18 cellular contexts compared by ENCODE assay signal in genomic region chr2:238104521-238105311, GRCh38. TPM values are rescaled to one million over a fixed set of nuclear protein-coding genes. Genes with fewer than 3 reads are reported as not detected.
DNase-seq lines count a peak whose midpoint lies in the region; ATAC-seq and TF ChIP-seq lines count a peak whose summit lies in the region.
"Had no signal": no experiment of that assay in that cellular context is flagged by ENCODE, and none has a peak within 500 bp of the region (broad histone marks: within the 10 kb centered on the region; RNA-seq: fewer than 3 reads in every experiment).

No MANE protein-coding gene starts in this region.

- intact Hi-C loops in activated naive CD4-positive, alpha-beta T cell treated with anti-CD3 and anti-CD28 coated beads for 36 hours (cut with micrococcal nuclease) = no loop called here

- H3K36me3 Mint-ChIP-seq in activated naive CD4-positive, alpha-beta T cell treated with anti-CD3 and anti-CD28 coated beads, Interleukin-2, amount 10 ng/mL, durations not matched to agents 7 days and 5 days = no peaks in the 10 kb centered on the region
- no peaks in the 10 kb centered on the region for H3K36me3 Mint-ChIP-seq in activated naive CD4-positive, alpha-beta T cell treated with anti-CD3 and anti-CD28 coated beads for 36 hours (ENCODE audit: low read depth)
- H3K36me3 Mint-ChIP-seq in stimulated activated naive B cell treated with anti-CD40 and anti-IgM and Interleukin-4, amounts not matched to agents 10 μg/mL and 1 μg/mL and 100 μg/mL, for 72 hours = peaks cover under 1 to 4% of the 10 kb centered on the region in 2 donors

- H3K27ac ChIP-seq in HEK293 (ENCODE audit: extremely low read depth, low read depth, low read length) = no peak overlapping the region
- H3K27ac ChIP-seq: GM23248, right lobe of liver, SJCRH30 had no signal

- peaks cover 22% of the 10 kb centered on the region for H3K4me1 Mint-ChIP-seq in activated naive CD4-positive, alpha-beta T cell treated with anti-CD3 and anti-CD28 coated beads, Interleukin-2, amount 10 ng/mL, durations not matched to agents 7 days and 5 days
- H3K4me1 Mint-ChIP-seq in activated naive CD4-positive, alpha-beta T cell treated with anti-CD3 and anti-CD28 coated beads for 36 hours (ENCODE audit: low read depth) = peaks cover 10% of the 10 kb centered on the region
- H3K4me1 Mint-ChIP-seq in stimulated activated naive B cell treated with anti-CD40 and anti-IgM and Interleukin-4, amounts not matched to agents 10 μg/mL and 1 μg/mL and 100 μg/mL, for 72 hours = peaks cover 54 to 94% of the 10 kb centered on the region in 2 donors

- H3K27me3 Mint-ChIP-seq in activated naive CD4-positive, alpha-beta T cell treated with anti-CD3 and anti-CD28 coated beads, Interleukin-2, amount 10 ng/mL, durations not matched to agents 7 days and 5 days = peaks cover 4% of the 10 kb centered on the region
- H3K27me3 Mint-ChIP-seq in activated naive CD4-positive, alpha-beta T cell treated with anti-CD3 and anti-CD28 coated beads for 36 hours (ENCODE audit: low read depth) = no peaks in the 10 kb centered on the region
- H3K27me3 Mint-ChIP-seq in stimulated activated naive B cell treated with anti-CD40 and anti-IgM and Interleukin-4, amounts not matched to agents 10 μg/mL and 1 μg/mL and 100 μg/mL, for 72 hours = no peaks in the 10 kb centered on the region

- H3K27ac Mint-ChIP-seq in activated naive CD4-positive, alpha-beta T cell treated with anti-CD3 and anti-CD28 coated beads, Interleukin-2, amount 10 ng/mL, durations not matched to agents 7 days and 5 days = no peak overlapping the region
- no peak overlapping the region for H3K27ac Mint-ChIP-seq in activated naive CD4-positive, alpha-beta T cell treated with anti-CD3 and anti-CD28 coated beads for 36 hours
- peak overlapping the region; percentile 67 for H3K27ac Mint-ChIP-seq in stimulated activated naive B cell treated with anti-CD40 and anti-IgM and Interleukin-4, amounts not matched to agents 10 μg/mL and 1 μg/mL and 100 μg/mL, for 72 hours

- ATAC-seq in stimulated activated naive B cell treated with anti-CD40 and anti-IgM and Interleukin-4, amounts not matched to agents 10 μg/mL and 1 μg/mL and 100 μg/mL, for 72 hours (replicated peaks) = no peak
- no peak for ATAC-seq in GM21515 (IDR thresholded peaks at IDR 0.05; ENCODE audit: unreplicated experiment)
- ATAC-seq in HG02588 (IDR thresholded peaks at IDR 0.05; ENCODE audit: unreplicated experiment) = no peak
- ATAC-seq: activated CD4-positive, CD25-positive, alpha-beta regulatory T cell treated with anti-CD3 and anti-CD28 coated beads, Interleukin-2, amount 50 U/mL, for 24 hours; mucosa of descending colon; right lobe of liver had no signal

- H3K36me3 ChIP-seq in HEK293 (ENCODE audit: control insufficient read depth in 2 of 2, insufficient read depth in 1 of 2, low read length in 2 of 2) = no peaks in the 10 kb centered on the region
- H3K36me3 ChIP-seq: right lobe of liver, SJCRH30 had no signal

- CTCF ChIA-PET in activated naive CD4-positive, alpha-beta T cell treated with anti-CD3 and anti-CD28 coated beads, Interleukin-2, amount 10 ng/mL, durations not matched to agents 7 days and 5 days (lab: Charles Lee) = no interaction called here
- CTCF ChIA-PET in activated naive CD4-positive, alpha-beta T cell treated with anti-CD3 and anti-CD28 coated beads for 36 hours (lab: Charles Lee) = no interaction called here
- CTCF ChIA-PET in HEK293 (lab: Yijun Ruan, JAX) = interaction anchor here (0.7 kb wide), 1 partner anchor 40 kb away, joined by 3 read pairs; no protein-coding TSS in a partner anchor

- no peak overlapping the region for H3K4me3 ChIP-seq in HEK293 (ENCODE audit: low read depth, low read length)
- H3K4me3 ChIP-seq: GM23248, mucosa of descending colon, right lobe of liver, SJCRH30 had no signal

- H3K4me3 Mint-ChIP-seq in activated naive CD4-positive, alpha-beta T cell treated with anti-CD3 and anti-CD28 coated beads, Interleukin-2, amount 10 ng/mL, durations not matched to agents 7 days and 5 days = no peak overlapping the region
- no peak overlapping the region for H3K4me3 Mint-ChIP-seq in activated naive CD4-positive, alpha-beta T cell treated with anti-CD3 and anti-CD28 coated beads for 36 hours
- H3K4me3 Mint-ChIP-seq in stimulated activated naive B cell treated with anti-CD40 and anti-IgM and Interleukin-4, amounts not matched to agents 10 μg/mL and 1 μg/mL and 100 μg/mL, for 72 hours = peak overlapping the region in 1 of 2 donors; percentile 61

- POLR2A ChIA-PET in HEK293 (lab: Yijun Ruan, JAX) = no interaction called here

- no peak for TF ChIP-seq CTCF in HEK293 (tag by site-specific recombination; IDR thresholded peaks at IDR 0.05)

- H3K9me3 Mint-ChIP-seq in activated naive CD4-positive, alpha-beta T cell treated with anti-CD3 and anti-CD28 coated beads, Interleukin-2, amount 10 ng/mL, durations not matched to agents 7 days and 5 days = no peaks in the 10 kb centered on the region
- no peaks in the 10 kb centered on the region for H3K9me3 Mint-ChIP-seq in activated naive CD4-positive, alpha-beta T cell treated with anti-CD3 and anti-CD28 coated beads for 36 hours
- no peaks in the 10 kb centered on the region for H3K9me3 Mint-ChIP-seq in stimulated activated naive B cell treated with anti-CD40 and anti-IgM and Interleukin-4, amounts not matched to agents 10 μg/mL and 1 μg/mL and 100 μg/mL, for 72 hours

- no peaks in the 10 kb centered on the region for H3K9me3 ChIP-seq in HEK293 (ENCODE audit: control insufficient read depth, insufficient read depth, low read depth, low read length)
- H3K9me3 ChIP-seq: Caco-2, mucosa of descending colon, right lobe of liver, SJCRH30 had no signal

- peak; percentile 18 for DNase-seq in activated naive CD4-positive, alpha-beta T cell treated with anti-CD3 and anti-CD28 coated beads, Interleukin-2, amount 10 ng/mL, durations not matched to agents 7 days and 5 days
- no peak for DNase-seq in activated naive CD4-positive, alpha-beta T cell treated with anti-CD3 and anti-CD28 coated beads for 36 hours
- DNase-seq in islet precursor cell = peak; percentile 53
- no peak for DNase-seq in stimulated activated naive B cell treated with anti-CD40 and anti-IgM and Interleukin-4, amounts not matched to agents 10 μg/mL and 1 μg/mL and 100 μg/mL, for 72 hours
- no peak for DNase-seq in GDM1 (lab: John Stamatoyannopoulos, UW)
- DNase-seq: Caco-2, cortex of kidney, foreskin fibroblast, GM23248, IMR-90, mucosa of descending colon, NCI-H187 treated with DMSO at 0.1 percent for 48 hours, SJCRH30 had no signal

- H3K4me1 ChIP-seq in HEK293 (ENCODE audit: control insufficient read depth, insufficient read depth, low read length) = no peaks in the 10 kb centered on the region
- H3K4me1 ChIP-seq: Caco-2 had no signal

TF ChIP-seq in HEK293, 187 proteins besides CTCF, POLR2A, EP300 and RAD21:
- TF ChIP-seq ZNF623 (tag by site-specific recombination; IDR thresholded peaks at IDR 0.05) (no peak), GLIS1 (tag by site-specific recombination; IDR thresholded peaks at IDR 0.05) (peak; percentile 62)

RNA-seq across cellular contexts. Expression of gene ESPNL, which starts 4.6 kb away (rescaled TPM):
- total RNA-seq in activated naive CD4-positive, alpha-beta T cell treated with anti-CD3 and anti-CD28 coated beads for 36 hours = under 1 TPM; 0.05 to 0.15 TPM
- total RNA-seq: Caco-2 had no signal

RNA-seq across cellular contexts. Expression of gene KLHL30, which starts 33.8 kb away (rescaled TPM):
- total RNA-seq in activated naive CD4-positive, alpha-beta T cell treated with anti-CD3 and anti-CD28 coated beads for 36 hours = not detected

RNA-seq across cellular contexts. Expression of gene SCLY, which starts 43.9 kb away (rescaled TPM):
- 10 to 100 TPM; 46.4 to 46.7 TPM for total RNA-seq in activated naive CD4-positive, alpha-beta T cell treated with anti-CD3 and anti-CD28 coated beads for 36 hours

RNA-seq across cellular contexts. Expression of gene ERFE, which starts 54.1 kb away (rescaled TPM):
- total RNA-seq in activated naive CD4-positive, alpha-beta T cell treated with anti-CD3 and anti-CD28 coated beads for 36 hours = under 1 TPM in 1 of 2 experiments, not detected in 1; 0.40 TPM

Comparison
In these comparisons a context has a peak if more than half of its experiments do, and no peak if none do; other contexts are left out.
1. DNase-seq: peak in activated naive CD4-positive, alpha-beta T cell treated with anti-CD3 and anti-CD28 coated beads, Interleukin-2, amount 10 ng/mL, durations not matched to agents 7 days and 5 days (single experiment) and islet precursor cell (single experiment); none in activated naive CD4-positive, alpha-beta T cell treated with anti-CD3 and anti-CD28 coated beads for 36 hours (single experiment), stimulated activated naive B cell treated with anti-CD40 and anti-IgM and Interleukin-4, amounts not matched to agents 10 μg/mL and 1 μg/mL and 100 μg/mL, for 72 hours (single experiment) and GDM1 (single experiment).